1 cellular context compared by ENCODE assay signal in genomic region chr2:37934591-37935513, GRCh38.
TF ChIP-seq lines count a peak whose summit lies in the region.

No MANE protein-coding gene starts in this region.

TF ChIP-seq in HepG2, 621 proteins besides CTCF, POLR2A, EP300 and RAD21 (continued from another document):
- no peak for TF ChIP-seq ZNF576 (CRISPR knock-in tag; IDR thresholded peaks at IDR 0.05)
TF ChIP-seq in HepG2: peak in this region for 0.
